Comparison of ENCODE assay signal across 27 cellular contexts in the genomic region with DNA sequence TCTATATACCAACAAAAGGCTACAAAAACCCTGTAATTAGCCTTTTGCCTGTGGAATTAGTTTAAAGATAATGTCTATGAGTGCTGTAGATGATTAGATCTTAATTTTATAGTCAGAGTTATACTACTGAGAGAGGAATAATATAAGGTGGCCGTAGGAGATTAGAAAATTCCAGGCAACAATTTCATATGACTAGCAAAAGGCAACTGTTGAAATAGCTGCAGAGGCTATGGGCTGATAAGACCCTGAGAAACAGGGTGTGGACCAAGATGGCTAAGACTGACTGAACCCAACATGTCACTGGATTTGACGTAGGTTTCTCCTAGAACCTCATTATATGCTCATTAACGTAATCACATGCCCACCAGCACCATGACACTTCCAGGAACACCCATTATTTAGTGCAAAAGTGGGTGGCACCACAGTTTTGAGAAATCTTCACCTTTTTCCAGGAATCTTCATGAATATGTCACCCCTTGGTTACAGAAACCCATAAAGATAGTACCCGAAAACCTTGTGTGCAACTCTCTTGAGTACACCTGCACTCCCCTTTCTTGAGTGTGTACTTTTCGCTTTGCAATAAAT. TPM values are rescaled to one million over a fixed set of nuclear protein-coding genes. Genes with fewer than 3 reads are reported as not detected.
"Had no signal": no experiment of that assay in that cellular context is flagged by ENCODE, and none has a peak within 500 bp of the region (broad histone marks: within the 10 kb centered on the region; RNA-seq: fewer than 3 reads in every experiment).

No MANE protein-coding gene starts in this region.

- H3K27ac ChIP-seq: HL-60, PC-9, Peyer's patch, SJCRH30 had no signal

- H3K4me3 ChIP-seq: MG63, PC-9, Peyer's patch, SJCRH30 had no signal

- H3K9me3 ChIP-seq: MG63, Peyer's patch, SJCRH30 had no signal

- FAIRE-seq: HTR-8/SVneo had no signal

- H3K27me3 ChIP-seq: MG63, Peyer's patch, SJCRH30 had no signal

- H3K4me2 ChIP-seq: PC-9 had no signal

- H3K36me3 ChIP-seq: MG63, Peyer's patch, SJCRH30 had no signal

- DNase-seq: Karpas-422, KG1, MG63, NCI-H1092, NCI-H1105 treated with DMSO at 0.1 percent for 48 hours, NCI-H1417 treated with DMSO at 0.1 percent for 48 hours, NCI-H146, NCI-H1694 treated with DMSO at 0.1 percent for 48 hours, NCI-H1930, NCI-H2081 treated with DMSO at 0.1 percent for 48 hours, NCI-H2171, NCI-H226, NCI-H446, NCI-H510A, NCI-H524 treated with DMSO at 0.1 percent for 48 hours, NCI-H69, NCI-H774, PC-9, Peyer's patch, SHP77 treated with DMSO at 0.1 percent for 48 hours, SJCRH30 had no signal

- H3K4me1 ChIP-seq: Peyer's patch had no signal

- H2AFZ ChIP-seq: PC-9 had no signal

- ATAC-seq: Right ventricle myocardium inferior, SK-N-SH treated with all-trans-retinoic acid at 6 μM for 48 hours had no signal

RNA-seq across cellular contexts. Expression of a gene that starts 29.1 kb away (rescaled TPM):
- total RNA-seq: OCI-LY7, PC-9, Right ventricle myocardium inferior, RPMI7951, SJCRH30 had no signal
